ENCODE assay signal across 8 cellular contexts in genomic region chr5:31638748-31639418, GRCh38. TPM values are rescaled to one million over a fixed set of nuclear protein-coding genes. Genes with fewer than 3 reads are reported as not detected.
DNase-seq lines count a peak whose midpoint lies in the region; ATAC-seq, FAIRE-seq and TF ChIP-seq lines count a peak whose summit lies in the region.

Gene PDZD2 (plus strand): TSS chr5:31639131.

- TF ChIP-seq CTCF in activated B cell treated with CpG ODN at 0.5 μM for 24 hours (IDR thresholded peaks at IDR 0.05) (no peak), cardiac fibroblast (IDR thresholded peaks at IDR 0.05; ENCODE audit: low read depth, low read length) (peak; percentile 34), kidney (IDR thresholded peaks at IDR 0.05; ENCODE audit: borderline replicate concordance, extremely low read depth, insufficient read depth) (peak; percentile 27)

- H3K27me3 Mint-ChIP-seq in activated B cell treated with CpG ODN at 0.5 μM for 24 hours: peaks cover 8% of the 10 kb centered on the region

- H3K36me3 ChIP-seq in kidney (ENCODE audit: control insufficient read depth in 1 of 2, insufficient read depth in 2 of 2, low read length in 2 of 2): no peaks in the 10 kb centered on the region

- H3K27ac ChIP-seq in kidney (ENCODE audit: low read depth in 2 of 2, low read length in 2 of 2): peak within 1 kb of the TSS in 1 of 2 donors; percentile 7

- no peaks in the 10 kb centered on the region for H3K36me3 Mint-ChIP-seq in activated B cell treated with CpG ODN at 0.5 μM for 24 hours (ENCODE audit: low read depth)

- ATAC-seq in HG03039 (IDR thresholded peaks at IDR 0.05; ENCODE audit: unreplicated experiment) (peak; percentile 63), activated B cell treated with CpG ODN at 0.5 μM for 24 hours (ENCODE audit: low read depth) (peak; percentile 76)

- H3K4me1 Mint-ChIP-seq in activated B cell treated with CpG ODN at 0.5 μM for 24 hours: peaks cover 19% of the 10 kb centered on the region

- no peaks in the 10 kb centered on the region for H3K9me3 ChIP-seq in kidney (ENCODE audit: control insufficient read depth in 1 of 2, low read length in 2 of 2)

- CTCF ChIA-PET in activated B cell treated with CpG ODN at 0.5 μM for 24 hours (lab: Charles Lee): no interaction called here

- H3K4me1 ChIP-seq in kidney (ENCODE audit: control insufficient read depth in 1 of 2, insufficient read depth in 1 of 2, low read depth in 1 of 2, low read length in 2 of 2): peaks cover 0 to 7% of the 10 kb centered on the region in 2 donors

- peak; percentile 63 for DNase-seq in NCI-H1436 (lab: John Stamatoyannopoulos, UW)
- DNase-seq in NCI-H1436 treated with DMSO at 0.1 percent for 48 hours (lab: John Stamatoyannopoulos, UW): no peak
- DNase-seq in NCI-H2171 treated with DMSO at 0.1 percent for 48 hours (lab: John Stamatoyannopoulos, UW): peak; percentile 94
- peak; percentile 59 for DNase-seq in activated B cell treated with CpG ODN at 0.5 μM for 24 hours
- peak; percentile 48 to 51 for DNase-seq in cardiac fibroblast (ENCODE audit: low read depth in 2 of 2)
- peak; percentile 87 for DNase-seq in kidney
- peak; percentile 91 for DNase-seq in stimulated activated CD4-positive, alpha-beta T cell treated with anti-CD3 and anti-CD28 coated beads, Interleukin-15, amount 100 ng/mL, for 24 hours

- H3K4me3 Mint-ChIP-seq in activated B cell treated with CpG ODN at 0.5 μM for 24 hours: peak within 1 kb of the TSS; percentile 86

- no peak for FAIRE-seq in kidney (lab: Jason Lieb, UNC)

- no peaks in the 10 kb centered on the region for H3K9me3 Mint-ChIP-seq in activated B cell treated with CpG ODN at 0.5 μM for 24 hours

- H3K9ac ChIP-seq in kidney (ENCODE audit: low read length in 2 of 2): peak within 1 kb of the TSS in 1 of 2 donors; percentile 29

- intact Hi-C loops in activated B cell treated with CpG ODN at 0.5 μM for 24 hours (cut with micrococcal nuclease) (loop anchor here (5.0 kb wide), 1 partner anchor 107 kb away; the partner anchor contains the start of genes C5orf22 and DROSHA), kidney (cut with DNase I) (no loop called here)

- POLR2A ChIA-PET in activated B cell treated with CpG ODN at 0.5 μM for 24 hours (lab: Charles Lee): interaction anchor here (0.5 kb wide), 1 partner anchor 638 kb away, joined by 3 read pairs; no protein-coding TSS in a partner anchor

- H3K4me3 ChIP-seq in cardiac fibroblast (replicated peaks in 1 of 2; ENCODE audit: low read depth in 2 of 2, low read length in 2 of 2) (peak within 1 kb of the TSS; percentile 56 to 58), kidney (ENCODE audit: low read length in 2 of 2) (peak within 1 kb of the TSS; percentile 60 to 72)

- peak within 1 kb of the TSS; percentile 67 for H3K27ac Mint-ChIP-seq in activated B cell treated with CpG ODN at 0.5 μM for 24 hours

RNA-seq across cellular contexts. Expression of gene PDZD2, which starts in this region (rescaled TPM):
- 0.12 and 0.38 TPM in 2 replicates for total RNA-seq in activated B cell treated with CpG ODN at 0.5 μM for 24 hours
- total RNA-seq in kidney: 14.8 TPM
- 6.2 TPM for polyA plus RNA-seq in kidney (ENCODE audit: insufficient read depth, low read depth, low replicate concordance)

Comparison
In these comparisons a context has a peak if more than half of its experiments do, and no peak if none do; other contexts are left out.
1. RNA of gene PDZD2 (total RNA-seq): 14.8 TPM in kidney (single experiment); 0.12 to 0.38 TPM in activated B cell treated with CpG ODN at 0.5 μM for 24 hours; every median in the first group is over 10 times any median in the second.
2. Peak in DNase-seq and ATAC-seq in activated B cell treated with CpG ODN at 0.5 μM for 24 hours; RNA of the gene not detected or under 1 TPM.